Comparison of ENCODE assay signal across 23 cellular contexts in genomic region chr3:124890573-124891190, GRCh38. TPM values are rescaled to one million over a fixed set of nuclear protein-coding genes. Genes with fewer than 3 reads are reported as not detected.
DNase-seq lines count a peak whose midpoint lies in the region; ATAC-seq, FAIRE-seq and TF ChIP-seq lines count a peak whose summit lies in the region.
"Had no signal": no experiment of that assay in that cellular context is flagged by ENCODE, and none has a peak within 500 bp of the region (broad histone marks: within the 10 kb centered on the region; RNA-seq: fewer than 3 reads in every experiment).

No MANE protein-coding gene starts in this region.

- peak overlapping the region; percentile 12 for H3K4me3 Mint-ChIP-seq in CD4-positive, alpha-beta T cell
- H3K4me3 Mint-ChIP-seq: CD8-positive, alpha-beta T cell; HFFc6 had no signal

- CTCF ChIA-PET in CD4-positive, alpha-beta T cell (lab: Charles Lee), result interaction anchor here (0.6 to 1.3 kb wide), 2 partner anchors 11 to 63 kb away, joined by 3 read pairs; no protein-coding TSS in a partner anchor

- no peak overlapping the region for H3K27ac Mint-ChIP-seq in CD4-positive, alpha-beta T cell
- H3K27ac Mint-ChIP-seq: CD8-positive, alpha-beta T cell; HFFc6 had no signal

- H3K4me1 ChIP-seq in prostate gland (replicated peaks) (no peaks in the 10 kb centered on the region), pancreas (no peaks in the 10 kb centered on the region)

- H3K27me3 ChIP-seq in CD4-positive, alpha-beta T cell (ENCODE audit: control insufficient read depth, insufficient read depth, low read length), result peaks cover 34% of the 10 kb centered on the region
- H3K27me3 ChIP-seq in WERI-Rb-1 (ENCODE audit: insufficient read depth, low read depth, severe bottlenecking), result no peaks in the 10 kb centered on the region
- H3K27me3 ChIP-seq in prostate gland (replicated peaks; ENCODE audit: insufficient read depth), result no peaks in the 10 kb centered on the region
- no peaks in the 10 kb centered on the region for H3K27me3 ChIP-seq in pancreas
- H3K27me3 ChIP-seq: SJCRH30 had no signal

- H3K9me3 Mint-ChIP-seq in CD4-positive, alpha-beta T cell, result no peaks in the 10 kb centered on the region
- H3K9me3 Mint-ChIP-seq: CD8-positive, alpha-beta T cell; HFFc6 had no signal

- no peaks in the 10 kb centered on the region for H3K36me3 ChIP-seq in WERI-Rb-1
- no peaks in the 10 kb centered on the region for H3K36me3 ChIP-seq in prostate gland
- H3K36me3 ChIP-seq in pancreas, result no peaks in the 10 kb centered on the region
- H3K36me3 ChIP-seq: SJCRH30 had no signal

- H3K27me3 Mint-ChIP-seq in CD4-positive, alpha-beta T cell, result peaks cover 37% of the 10 kb centered on the region

- H3K9me3 ChIP-seq in CD4-positive, alpha-beta T cell (ENCODE audit: control insufficient read depth, low read length), result no peaks in the 10 kb centered on the region
- H3K9me3 ChIP-seq in WERI-Rb-1 (ENCODE audit: severe bottlenecking) (no peaks in the 10 kb centered on the region), prostate gland (no peaks in the 10 kb centered on the region), pancreas (no peaks in the 10 kb centered on the region)
- H3K9me3 ChIP-seq: SJCRH30 had no signal

- WGBS in prostate gland, result 60% methylated on average over 5 of the region's 5 CpGs
- WGBS in pancreas, 2 donors, result 72 to 90% methylated on average over 5 of the region's 5 CpGs

- H3K4me3 ChIP-seq in WERI-Rb-1 (ENCODE audit: low read depth, low read length) (no peak overlapping the region), epithelial cell of esophagus (ENCODE audit: low read length) (no peak overlapping the region), prostate gland (no peak overlapping the region), pancreas (no peak overlapping the region)
- H3K4me3 ChIP-seq: GM23248, SJCRH30 had no signal

- POLR2A ChIA-PET in CD4-positive, alpha-beta T cell (lab: Charles Lee), result no interaction called here

- no peak for TF ChIP-seq CTCF in CD4-positive, alpha-beta T cell (IDR thresholded peaks at IDR 0.05)
- TF ChIP-seq CTCF in WERI-Rb-1 (IDR thresholded peaks at IDR 0.05; ENCODE audit: low read depth, low read length) (no peak), epithelial cell of esophagus (IDR thresholded peaks at IDR 0.05; ENCODE audit: insufficient read depth, low read depth, low read length, missing control alignments) (no peak), prostate gland (IDR thresholded peaks at IDR 0.05) (no peak), pancreas (IDR thresholded peaks at IDR 0.05) (no peak)

- no peak overlapping the region for H3K27ac ChIP-seq in CD4-positive, alpha-beta T cell (ENCODE audit: low read depth, low read length)
- H3K27ac ChIP-seq in WERI-Rb-1 (no peak overlapping the region), prostate gland (peak overlapping the region; percentile 16 to 40), pancreas (no peak overlapping the region)
- H3K27ac ChIP-seq: GM23248, SJCRH30 had no signal

- TF ChIP-seq POLR2A in prostate gland (IDR thresholded peaks at IDR 0.05), result no peak

- FAIRE-seq in pancreas (lab: Jason Lieb, UNC), result no peak
- FAIRE-seq: G401.6 had no signal

- no peak for ATAC-seq in CD4-positive, alpha-beta T cell (ENCODE audit: poor library complexity)
- ATAC-seq in pancreas, result no peak
- ATAC-seq: CD8-positive, alpha-beta T cell had no signal

- peaks cover 4% of the 10 kb centered on the region for H3K4me1 Mint-ChIP-seq in CD4-positive, alpha-beta T cell (ENCODE audit: low read depth)

- H3K36me3 Mint-ChIP-seq in CD4-positive, alpha-beta T cell (ENCODE audit: low read depth), result no peaks in the 10 kb centered on the region
- H3K36me3 Mint-ChIP-seq: CD8-positive, alpha-beta T cell had no signal

- DNase-seq in CD4-positive, alpha-beta T cell, result no peak
- DNase-seq in WERI-Rb-1, result peak; percentile 44
- DNase-seq in epithelial cell of esophagus (ENCODE audit: low read depth), result peak; percentile 18
- DNase-seq in prostate gland (ENCODE audit: low spot score), result peak; percentile 33
- DNase-seq in SHP77 treated with DMSO at 0.1 percent for 48 hours (lab: John Stamatoyannopoulos, UW), result no peak
- no peak for DNase-seq in pancreas
- DNase-seq in dermis blood vessel endothelial cell, result no peak
- no peak for DNase-seq in UCSD-AML1 (lab: John Stamatoyannopoulos, UW; ENCODE audit: unreplicated experiment)
- DNase-seq: CD8-positive, alpha-beta T cell; DMS79 treated with DMSO at 0.1 percent for 48 hours; GM23248; HFFc6; IMR-90; Kasumi-1; NCI-H1105 treated with DMSO at 0.1 percent for 48 hours; NCI-H1694 treated with DMSO at 0.1 percent for 48 hours; NCI-H526 treated with DMSO at 0.1 percent for 48 hours; SJCRH30 had no signal

- intact Hi-C loops in CD4-positive, alpha-beta T cell (cut with DNase I, micrococcal nuclease), result no loop called here
- intact Hi-C loops in prostate gland (cut with DNase I), result no loop called here
- intact Hi-C loops in pancreas (cut with DNase I), result no loop called here

RNA-seq across cellular contexts. Expression of gene ITGB5, which starts 3.5 kb away (rescaled TPM):
- total RNA-seq in CD4-positive, alpha-beta T cell, result under 1 TPM; 0.47 to 0.85 TPM
- total RNA-seq in prostate gland (100 to 1,000 TPM; 123 to 154 TPM), pancreas (10 to 100 TPM; 18.9 to 69.9 (median 27.2) TPM), dermis blood vessel endothelial cell (86.6 and 107 TPM in 2 replicates)
- polyA plus RNA-seq in pancreas, result 10 to 100 TPM in 1 of 2 donors, 1 to 10 TPM in 1; 9.5 to 15.1 TPM
- total RNA-seq: OCI-LY7 had no signal

RNA-seq across cellular contexts. Expression of gene MUC13, which starts 43.9 kb away (rescaled TPM):
- total RNA-seq in CD4-positive, alpha-beta T cell, result under 1 TPM in 1 of 2 experiments, not detected in 1; 0.47 TPM
- 1 to 10 TPM; 1.3 to 1.5 TPM for total RNA-seq in prostate gland
- total RNA-seq in pancreas, result 1 to 10 TPM; 1.2 to 9.9 (median 3.5) TPM
- polyA plus RNA-seq in pancreas, result 1 to 10 TPM; 2.8 to 8.2 TPM
- not detected in 2 replicates for total RNA-seq in dermis blood vessel endothelial cell
- total RNA-seq: A172, IMR-90, OCI-LY7, RPMI7951, SJCRH30 had no signal
- polyA plus RNA-seq: BJ, IMR-90 had no signal

Comparison
In these comparisons a context has a peak if more than half of its experiments do, and no peak if none do; other contexts are left out.
1. DNase-seq: peak in WERI-Rb-1 (single experiment), epithelial cell of esophagus (single experiment) and prostate gland (single experiment); none in CD4-positive, alpha-beta T cell (0 of 10), SHP77 treated with DMSO at 0.1 percent for 48 hours (single experiment), pancreas (0 of 6), dermis blood vessel endothelial cell (single experiment) and UCSD-AML1 (single experiment).
2. H3K27ac ChIP-seq: peak in prostate gland (2 of 2); none in CD4-positive, alpha-beta T cell (single experiment), WERI-Rb-1 (single experiment) and pancreas (0 of 4).
3. RNA of gene ITGB5, which starts 3.5 kb away (total RNA-seq): 123 to 154 TPM in prostate gland, 86.6 to 107 TPM in dermis blood vessel endothelial cell and 18.9 to 69.9 TPM in pancreas; 0.47 to 0.85 TPM in CD4-positive, alpha-beta T cell; every median in the first group is over 10 times any median in the second.